Comparison of ENCODE assay signal across 10 cellular contexts in the genomic region with DNA sequence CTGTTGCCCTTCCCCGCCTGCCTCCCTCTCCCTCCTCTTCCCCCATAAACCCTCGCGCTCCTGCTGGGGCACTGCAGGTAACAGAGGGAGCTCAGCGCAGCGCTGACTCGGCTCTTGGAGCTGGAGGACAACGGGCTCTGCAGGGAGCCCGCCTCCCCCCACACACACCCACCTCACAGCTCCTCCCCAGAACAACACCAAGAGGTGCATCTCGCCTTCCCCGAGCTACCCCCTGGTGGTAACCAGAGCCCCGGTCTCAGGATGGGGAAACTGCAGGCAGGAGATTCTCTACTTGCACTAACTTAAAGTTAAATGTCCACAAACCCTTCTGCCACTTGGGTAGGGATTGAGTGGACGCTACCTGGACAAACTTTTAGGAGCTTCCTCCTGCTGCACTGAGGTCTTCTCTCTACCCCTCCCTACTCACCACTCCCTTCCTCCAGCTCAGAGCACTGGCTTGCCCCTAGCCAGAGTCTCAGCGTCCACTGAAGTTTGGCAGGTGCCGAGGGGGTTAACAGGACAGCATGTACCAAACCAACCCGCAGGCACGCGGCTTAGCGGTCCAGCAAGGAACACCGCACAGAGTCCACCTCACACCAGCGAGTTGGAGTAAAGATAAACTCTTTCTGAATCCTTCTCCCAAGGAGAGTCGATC. TPM values are rescaled to one million over a fixed set of nuclear protein-coding genes. Genes with fewer than 3 reads are reported as not detected.
DNase-seq lines count a peak whose midpoint lies in the region; ATAC-seq, FAIRE-seq and TF ChIP-seq lines count a peak whose summit lies in the region.
"Had no signal": no experiment of that assay in that cellular context is flagged by ENCODE, and none has a peak within 500 bp of the region (broad histone marks: within the 10 kb centered on the region; RNA-seq: fewer than 3 reads in every experiment).

No MANE protein-coding gene starts in this region.

- FAIRE-seq in bronchial epithelial cell (lab: Jason Lieb, UNC): no peak

- H3K36me3 ChIP-seq in bronchial epithelial cell (ENCODE audit: control insufficient read depth, insufficient read depth, low read length): no peaks in the 10 kb centered on the region
- H3K36me3 ChIP-seq in neuronal stem cell (replicated peaks in 1 of 2; ENCODE audit: control insufficient read depth in 2 of 2, insufficient read depth in 2 of 2, low read length in 2 of 2): no peaks in the 10 kb centered on the region
- H3K36me3 ChIP-seq: BLaER1 treated with 17β-estradiol and CSF1 and Interleukin-3, amounts not matched to agents 10 nM and 100 nM had no signal

- H3K27ac ChIP-seq in neuronal stem cell (replicated peaks; ENCODE audit: low read length): no peak overlapping the region
- H3K27ac ChIP-seq: BLaER1 treated with 17β-estradiol and CSF1 and Interleukin-3, amounts not matched to agents 10 nM and 100 nM had no signal

- H3K27me3 Mint-ChIP-seq in activated CD4-positive, alpha-beta T cell treated with anti-CD3 and anti-CD28 coated beads for 36 hours: peaks cover 56% of the 10 kb centered on the region

- H3K14ac ChIP-seq in neuronal stem cell (ENCODE audit: low read length): no peak overlapping the region

- no peak overlapping the region for H3K4ac ChIP-seq in neuronal stem cell (ENCODE audit: low read length)

- H3K23ac ChIP-seq in neuronal stem cell (ENCODE audit: low read depth, low read length, poor library complexity): peak overlapping the region; percentile 35

- no peaks in the 10 kb centered on the region for H3K9me3 Mint-ChIP-seq in activated CD4-positive, alpha-beta T cell treated with anti-CD3 and anti-CD28 coated beads for 36 hours (ENCODE audit: low read depth)

- POLR2A ChIA-PET in activated CD4-positive, alpha-beta T cell treated with anti-CD3 and anti-CD28 coated beads for 36 hours (lab: Charles Lee): interaction anchor here (0.6 kb wide), 1 partner anchor 242 kb away, joined by 4 read pairs; no protein-coding TSS in a partner anchor

- H2BK15ac ChIP-seq in neuronal stem cell (ENCODE audit: low read length): no peak overlapping the region

- H3K27ac Mint-ChIP-seq in activated CD4-positive, alpha-beta T cell treated with anti-CD3 and anti-CD28 coated beads for 36 hours: no peak overlapping the region

- no peak overlapping the region for H3K18ac ChIP-seq in neuronal stem cell (ENCODE audit: low read length)

- H3K9me3 ChIP-seq in neuronal stem cell (replicated peaks in 1 of 2; ENCODE audit: control insufficient read depth in 2 of 2, insufficient read depth in 1 of 2, low read depth in 1 of 2, low read length in 2 of 2): no peaks in the 10 kb centered on the region
- H3K9me3 ChIP-seq: BLaER1 treated with 17β-estradiol and CSF1 and Interleukin-3, amounts not matched to agents 10 nM and 100 nM had no signal

- H4K91ac ChIP-seq in neuronal stem cell (ENCODE audit: low read depth, low read length, poor library complexity): no peak overlapping the region

- peak; percentile 42 for DNase-seq in activated CD4-positive, alpha-beta T cell treated with anti-CD3 and anti-CD28 coated beads for 36 hours
- no peak for DNase-seq in activated CD4-positive, alpha-beta T cell treated with anti-CD3 and anti-CD28 coated beads for 4 hours
- DNase-seq in NCI-H146 (lab: John Stamatoyannopoulos, UW): peak; percentile 39
- no peak for DNase-seq in bronchial epithelial cell (ENCODE audit: low read depth)
- no peak for DNase-seq in neuronal stem cell (ENCODE audit: low spot score)
- no peak for DNase-seq in A172 (ENCODE audit: low spot score)
- DNase-seq in foreskin melanocyte: no peak
- DNase-seq: NCI-H1105 had no signal

- no peak overlapping the region for H2AK5ac ChIP-seq in neuronal stem cell (ENCODE audit: low read depth, low read length)

- peak overlapping the region; percentile 26 for H2BK12ac ChIP-seq in neuronal stem cell (ENCODE audit: low read length)

- CTCF ChIA-PET in activated CD4-positive, alpha-beta T cell treated with anti-CD3 and anti-CD28 coated beads for 36 hours (lab: Charles Lee): interaction anchor here (0.6 to 3.8 kb wide), 8 partner anchors 8 to 362 kb away, joined by 3 to 26 read pairs (median 3); no protein-coding TSS in a partner anchor

- peaks cover 6% of the 10 kb centered on the region for H3K4me1 Mint-ChIP-seq in activated CD4-positive, alpha-beta T cell treated with anti-CD3 and anti-CD28 coated beads for 36 hours

- H2BK5ac ChIP-seq in neuronal stem cell (ENCODE audit: low read length): no peak overlapping the region

- peaks cover 3 to 23% of the 10 kb centered on the region in 2 donors for H3K4me1 ChIP-seq in neuronal stem cell (ENCODE audit: control insufficient read depth in 2 of 2, insufficient read depth in 1 of 2, low read depth in 1 of 2, low read length in 2 of 2)

- H3K4me3 ChIP-seq in bronchial epithelial cell (ENCODE audit: low read depth, low read length) (no peak overlapping the region), neuronal stem cell (ENCODE audit: low read length in 2 of 2) (no peak overlapping the region)
- H3K4me3 ChIP-seq: BLaER1 treated with 17β-estradiol and CSF1 and Interleukin-3, amounts not matched to agents 10 nM and 100 nM had no signal

- no peak overlapping the region for H2AFZ ChIP-seq in neuronal stem cell (ENCODE audit: low read length)

- no peaks in the 10 kb centered on the region for H3K79me1 ChIP-seq in neuronal stem cell (ENCODE audit: low read depth, low read length)

- no peak overlapping the region for H2BK120ac ChIP-seq in neuronal stem cell (ENCODE audit: low read depth, low read length)

- no peak overlapping the region for H3K9ac ChIP-seq in neuronal stem cell (ENCODE audit: low read depth, low read length, poor library complexity)
- H3K9ac ChIP-seq: BLaER1 treated with 17β-estradiol and CSF1 and Interleukin-3, amounts not matched to agents 10 nM and 100 nM had no signal

- ATAC-seq in activated CD4-positive, alpha-beta T cell treated with anti-CD3 and anti-CD28 coated beads for 36 hours: peak; percentile 74
- ATAC-seq in GM18861 (IDR thresholded peaks at IDR 0.05; ENCODE audit: unreplicated experiment): no peak

- WGBS in neuronal stem cell (ENCODE audit: extremely low coverage in 2 of 2, insufficient read length in 2 of 2, insufficient replicate concordance in 1 of 2), 2 donors: no CpG with 5 or more reads among the region's 21 CpGs

- H3K27me3 ChIP-seq in bronchial epithelial cell (ENCODE audit: control insufficient read depth, insufficient read depth, low read length): peaks cover 4% of the 10 kb centered on the region
- peaks cover 0 to 97% (median 62%) of the 10 kb centered on the region in 3 experiments for H3K27me3 ChIP-seq in neuronal stem cell (ENCODE audit: control insufficient read depth in 3 of 3, insufficient read depth in 3 of 3, low read depth in 1 of 3, low read length in 3 of 3)

- peak; percentile 14 for TF ChIP-seq CTCF in bronchial epithelial cell (IDR thresholded peaks at IDR 0.05; ENCODE audit: insufficient read depth, low read length, severe bottlenecking)

- H3K4me2 ChIP-seq in neuronal stem cell (ENCODE audit: insufficient read depth, low read length, poor library complexity, severe bottlenecking): peak overlapping the region; percentile 57
- H3K4me2 ChIP-seq: BLaER1 treated with 17β-estradiol and CSF1 and Interleukin-3, amounts not matched to agents 10 nM and 100 nM had no signal

- no peak overlapping the region for H3K4me3 Mint-ChIP-seq in activated CD4-positive, alpha-beta T cell treated with anti-CD3 and anti-CD28 coated beads for 36 hours

- H3K36me3 Mint-ChIP-seq in activated CD4-positive, alpha-beta T cell treated with anti-CD3 and anti-CD28 coated beads for 36 hours (ENCODE audit: low read depth): no peaks in the 10 kb centered on the region

- H4K8ac ChIP-seq in neuronal stem cell (ENCODE audit: low read depth, low read length): no peak overlapping the region

- intact Hi-C loops in activated CD4-positive, alpha-beta T cell treated with anti-CD3 and anti-CD28 coated beads for 36 hours (cut with DNase I, micrococcal nuclease): no loop called here

RNA-seq across cellular contexts. Expression of a gene that starts 4.0 kb away (rescaled TPM):
- total RNA-seq in activated CD4-positive, alpha-beta T cell treated with anti-CD3 and anti-CD28 coated beads for 36 hours: under 1 TPM; 0.26 to 0.27 TPM
- total RNA-seq in bronchial epithelial cell: 0.53 and 1.2 TPM in 2 replicates
- polyA plus RNA-seq in neuronal stem cell (2013, experiment 1 of 2): 1.0 TPM
- 0.97 TPM for polyA plus RNA-seq in neuronal stem cell (2013, experiment 2 of 2)
- 0.84 TPM in 1 of 2 replicates, not detected in the other for total RNA-seq in A172 (2014; rRNA removed; shearing (Covaris generic))

RNA-seq across cellular contexts. Expression of a gene that starts 19.8 kb away (rescaled TPM):
- not detected for total RNA-seq in activated CD4-positive, alpha-beta T cell treated with anti-CD3 and anti-CD28 coated beads for 36 hours
- under 0.01 and 0.13 TPM in 2 replicates for total RNA-seq in bronchial epithelial cell
- 0.14 TPM for polyA plus RNA-seq in neuronal stem cell (2013, experiment 1 of 2)
- polyA plus RNA-seq in neuronal stem cell (2013, experiment 2 of 2): 0.14 TPM
- not detected in 2 replicates for total RNA-seq in A172 (2014; rRNA removed; shearing (Covaris generic))

Comparison
In these comparisons a context has a peak if more than half of its experiments do, and no peak if none do; other contexts are left out.
1. DNase-seq: peak in activated CD4-positive, alpha-beta T cell treated with anti-CD3 and anti-CD28 coated beads for 36 hours (single experiment) and NCI-H146 (single experiment); none in activated CD4-positive, alpha-beta T cell treated with anti-CD3 and anti-CD28 coated beads for 4 hours (0 of 2), bronchial epithelial cell (single experiment), neuronal stem cell (single experiment), A172 (single experiment) and foreskin melanocyte (single experiment).